Comparison of ENCODE assay signal across 32 cellular contexts in genomic region chr17:37429039-37429438, GRCh38. TPM values are rescaled to one million over a fixed set of nuclear protein-coding genes. Genes with fewer than 3 reads are reported as not detected.
DNase-seq lines count a peak whose midpoint lies in the region; ATAC-seq and TF ChIP-seq lines count a peak whose summit lies in the region.
"Had no signal": no experiment of that assay in that cellular context is flagged by ENCODE, and none has a peak within 500 bp of the region (broad histone marks: within the 10 kb centered on the region; RNA-seq: fewer than 3 reads in every experiment).

No MANE protein-coding gene starts in this region.

- H3K36me3 ChIP-seq in ACC112 (ENCODE audit: insufficient read depth, low read length), result peaks cover 19% of the 10 kb centered on the region
- H3K36me3 ChIP-seq: uterus had no signal

- H3K4me1 Mint-ChIP-seq in T-helper 1 cell treated with Interleukin-12 subunit alpha and Interleukin-12 subunit beta and Interleukin-4 antibody, amounts not matched to agents 30 μg/mL and 1 μg/mL, for 36 hours (ENCODE audit: low read depth), result peaks cover 31% of the 10 kb centered on the region
- H3K4me1 Mint-ChIP-seq in activated naive CD8-positive, alpha-beta T cell treated with anti-CD3 and anti-CD28 coated beads for 36 hours, result peaks cover 27% of the 10 kb centered on the region
- H3K4me1 Mint-ChIP-seq: H9 had no signal

- H3K9me3 Mint-ChIP-seq in T-helper 1 cell treated with Interleukin-12 subunit alpha and Interleukin-12 subunit beta and Interleukin-4 antibody, amounts not matched to agents 30 μg/mL and 1 μg/mL, for 36 hours, result no peaks in the 10 kb centered on the region
- no peaks in the 10 kb centered on the region for H3K9me3 Mint-ChIP-seq in activated naive CD8-positive, alpha-beta T cell treated with anti-CD3 and anti-CD28 coated beads for 36 hours
- H3K9me3 Mint-ChIP-seq: activated T-helper 17 cell treated with anti-CD3 and anti-CD28 coated beads, Interleukin-2, amount 50 U/mL, for 72 hours; brain; H9; stimulated activated naive B cell treated with anti-CD40 and anti-IgM and Interleukin-4, amounts not matched to agents 10 μg/mL and 1 μg/mL and 100 μg/mL, for 72 hours had no signal

- no peak overlapping the region for H3K4me3 Mint-ChIP-seq in T-helper 1 cell treated with Interleukin-12 subunit alpha and Interleukin-12 subunit beta and Interleukin-4 antibody, amounts not matched to agents 30 μg/mL and 1 μg/mL, for 36 hours
- H3K4me3 Mint-ChIP-seq in activated naive CD8-positive, alpha-beta T cell treated with anti-CD3 and anti-CD28 coated beads for 36 hours, result no peak overlapping the region
- H3K4me3 Mint-ChIP-seq: brain; H9; stimulated activated naive B cell treated with anti-CD40 and anti-IgM and Interleukin-4, amounts not matched to agents 10 μg/mL and 1 μg/mL and 100 μg/mL, for 72 hours had no signal

- H3K27me3 Mint-ChIP-seq in T-helper 1 cell treated with Interleukin-12 subunit alpha and Interleukin-12 subunit beta and Interleukin-4 antibody, amounts not matched to agents 30 μg/mL and 1 μg/mL, for 36 hours (ENCODE audit: low read depth), result no peaks in the 10 kb centered on the region
- no peaks in the 10 kb centered on the region for H3K27me3 Mint-ChIP-seq in activated naive CD8-positive, alpha-beta T cell treated with anti-CD3 and anti-CD28 coated beads for 36 hours
- H3K27me3 Mint-ChIP-seq: activated T-helper 17 cell treated with anti-CD3 and anti-CD28 coated beads, Interleukin-2, amount 50 U/mL, for 72 hours; brain; stimulated activated naive B cell treated with anti-CD40 and anti-IgM and Interleukin-4, amounts not matched to agents 10 μg/mL and 1 μg/mL and 100 μg/mL, for 72 hours had no signal

- peaks cover 13% of the 10 kb centered on the region for H3K79me2 ChIP-seq in ACC112 (ENCODE audit: control insufficient read depth, insufficient read depth, low read length, unreplicated experiment)

- H3K27ac Mint-ChIP-seq in T-helper 1 cell treated with Interleukin-12 subunit alpha and Interleukin-12 subunit beta and Interleukin-4 antibody, amounts not matched to agents 30 μg/mL and 1 μg/mL, for 36 hours, result peak overlapping the region; percentile 97
- peak overlapping the region; percentile 95 for H3K27ac Mint-ChIP-seq in activated naive CD8-positive, alpha-beta T cell treated with anti-CD3 and anti-CD28 coated beads for 36 hours
- H3K27ac Mint-ChIP-seq: stimulated activated naive B cell treated with anti-CD40 and anti-IgM and Interleukin-4, amounts not matched to agents 10 μg/mL and 1 μg/mL and 100 μg/mL, for 72 hours had no signal

- ATAC-seq in foreskin keratinocyte (no peak), HG03280 (IDR thresholded peaks at IDR 0.05; ENCODE audit: unreplicated experiment) (no peak), HG03175 (IDR thresholded peaks at IDR 0.05; ENCODE audit: unreplicated experiment) (no peak)
- ATAC-seq: lower lobe of right lung; sciatic nerve; stimulated activated naive B cell treated with anti-CD40 and anti-IgM and Interleukin-4, amounts not matched to agents 10 μg/mL and 1 μg/mL and 100 μg/mL, for 72 hours had no signal

- H3K4me1 ChIP-seq in ACC112 (ENCODE audit: control insufficient read depth, insufficient read depth, low read length, unreplicated experiment), result peaks cover 13% of the 10 kb centered on the region
- H3K4me1 ChIP-seq in foreskin keratinocyte, result peaks cover 21% of the 10 kb centered on the region
- H3K4me1 ChIP-seq: lower lobe of right lung, testis, uterus had no signal

- peaks cover 32% of the 10 kb centered on the region for H3K36me3 Mint-ChIP-seq in T-helper 1 cell treated with Interleukin-12 subunit alpha and Interleukin-12 subunit beta and Interleukin-4 antibody, amounts not matched to agents 30 μg/mL and 1 μg/mL, for 36 hours (ENCODE audit: low read depth)
- H3K36me3 Mint-ChIP-seq in activated naive CD8-positive, alpha-beta T cell treated with anti-CD3 and anti-CD28 coated beads for 36 hours, result peaks cover 41% of the 10 kb centered on the region

- no peak for TF ChIP-seq CTCF in foreskin keratinocyte (conservative IDR thresholded peaks at IDR 0.05)

- DNase-seq in T-helper 1 cell, result no peak
- no peak for DNase-seq in activated naive CD8-positive, alpha-beta T cell treated with anti-CD3 and anti-CD28 coated beads for 36 hours
- no peak for DNase-seq in foreskin keratinocyte
- no peak for DNase-seq in NOMO-1 treated with dmso at 0.1 percent for 144 hours (lab: John Stamatoyannopoulos, UW; ENCODE audit: unreplicated experiment)
- DNase-seq: activated CD4-positive, alpha-beta T cell treated with anti-CD3 and anti-CD28 coated beads for 1 hour; Calu3; DND-41; H9; kidney glomerular epithelial cell; lower lobe of right lung; NCI-H1436 treated with DMSO at 0.1 percent for 48 hours; NCI-H446; NCI-H774; posterior cingulate gyrus; stimulated activated CD4-positive, alpha-beta T cell treated with anti-CD3 and anti-CD28 coated beads, Interleukin-4, amount 100 ng/mL, for 4 hours; stimulated activated naive B cell treated with anti-CD40 and anti-IgM and Interleukin-4, amounts not matched to agents 10 μg/mL and 1 μg/mL and 100 μg/mL, for 72 hours; testis; uterus had no signal

- H2AFZ ChIP-seq in ACC112 (ENCODE audit: low read length, unreplicated experiment), result no peak overlapping the region

- 0 out of 2 replicates have a peak overlapping the region, but pooled peaks have one; percentile 39 for H3K27ac ChIP-seq in ACC112 (ENCODE audit: low read depth, low read length)
- H3K27ac ChIP-seq in foreskin keratinocyte, result peak overlapping the region; percentile 99
- H3K27ac ChIP-seq: 22Rv1, lower lobe of right lung, testis, uterus had no signal

- H3K27me3 ChIP-seq in ACC112 (ENCODE audit: insufficient read depth, low read length) (no peaks in the 10 kb centered on the region), foreskin keratinocyte (no peaks in the 10 kb centered on the region)
- H3K27me3 ChIP-seq: testis, uterus had no signal

- no peak overlapping the region for H3K4me3 ChIP-seq in ACC112 (ENCODE audit: low read depth, low read length)
- H3K4me3 ChIP-seq: lower lobe of right lung, testis, uterus had no signal

RNA-seq across cellular contexts. Expression of gene TADA2A, which starts 22.4 kb away (rescaled TPM):
- total RNA-seq in activated naive CD8-positive, alpha-beta T cell treated with anti-CD3 and anti-CD28 coated beads for 36 hours, result 10 to 100 TPM; 41.6 to 41.8 TPM
- total RNA-seq in foreskin keratinocyte, result 14.2 and 16.0 TPM in 2 replicates
- polyA plus RNA-seq in foreskin keratinocyte, result 7.2 and 8.9 TPM in 2 replicates

RNA-seq across cellular contexts. Expression of gene ACACA, which starts 22.4 kb away (rescaled TPM):
- 10 to 100 TPM; 68.3 to 76.3 TPM for total RNA-seq in activated naive CD8-positive, alpha-beta T cell treated with anti-CD3 and anti-CD28 coated beads for 36 hours
- total RNA-seq in foreskin keratinocyte, result 89.8 and 90.2 TPM in 2 replicates
- polyA plus RNA-seq in foreskin keratinocyte, result 30.1 and 33.2 TPM in 2 replicates

RNA-seq across cellular contexts. Expression of gene C17orf78, which starts 53.3 kb away (rescaled TPM):
- total RNA-seq in activated naive CD8-positive, alpha-beta T cell treated with anti-CD3 and anti-CD28 coated beads for 36 hours, result not detected
- total RNA-seq in foreskin keratinocyte, result not detected in 2 replicates
- polyA plus RNA-seq in foreskin keratinocyte, result not detected in 2 replicates
- total RNA-seq: activated T-helper 17 cell treated with anti-CD3 and anti-CD28 coated beads, Interleukin-2, amount 50 U/mL, for 72 hours; Calu3; chondrocyte; endothelial cell of umbilical vein; H9; lower lobe of right lung; RPMI7951; sciatic nerve; SK-MEL-5; T-helper 1 cell treated with Interleukin-12 subunit alpha and Interleukin-12 subunit beta and Interleukin-4 antibody, amounts not matched to agents 30 ng/mL and 1 ng/mL, for 36 hours; uterus had no signal
- polyA plus RNA-seq: adipose tissue, endothelial cell of umbilical vein had no signal
